ENCODE assay signal across 8 cellular contexts in the genomic region with DNA sequence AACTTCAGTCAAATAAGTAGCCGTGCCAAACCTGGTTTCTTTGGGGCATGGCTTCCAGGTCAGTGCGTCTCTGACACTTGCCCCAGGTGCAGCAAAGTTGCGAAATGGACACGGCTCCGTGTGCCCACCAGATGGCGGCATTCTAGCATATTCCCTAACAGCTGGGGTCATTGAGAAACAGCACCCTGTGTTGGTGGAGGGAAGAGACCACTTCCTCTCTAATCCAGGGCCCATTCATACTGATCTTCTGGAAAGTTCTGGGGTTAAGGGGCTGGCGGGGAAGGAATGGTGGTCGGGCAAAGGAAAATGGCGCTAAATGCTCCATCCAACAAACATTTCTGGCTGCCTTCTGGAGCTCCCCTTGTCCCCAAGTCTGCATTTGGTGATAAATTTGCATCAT.
A peak's percentile ranks its signal among the peaks of the same experiment; 100 is the strongest.
DNase-seq lines count a peak whose midpoint lies in the region; ATAC-seq and TF ChIP-seq lines count a peak whose summit lies in the region.

No MANE protein-coding gene starts in this region.

- no peak overlapping the region for H3K27ac ChIP-seq in aorta (ENCODE audit: low read depth in 1 of 2, low read length in 2 of 2)

- peaks cover 32% of the 10 kb centered on the region for H3K4me1 Mint-ChIP-seq in neural crest cell

- no peaks in the 10 kb centered on the region for H3K27me3 ChIP-seq in aorta (ENCODE audit: control insufficient read depth in 1 of 2, insufficient read depth in 2 of 2, low read length in 1 of 2)

- ATAC-seq in aorta (ENCODE audit: low FRiP score), result peak; percentile 77
- no peak for ATAC-seq in HG02981 (IDR thresholded peaks at IDR 0.05; ENCODE audit: unreplicated experiment)

- TF ChIP-seq CTCF in AG09309 (IDR thresholded peaks at IDR 0.05; ENCODE audit: control insufficient read depth, insufficient read depth, low read depth, low read length, missing control alignments) (peak; percentile 69), fibroblast of mammary gland (conservative IDR thresholded peaks at IDR 0.05; ENCODE audit: control insufficient read depth, insufficient read depth, low read depth, low read length) (peak; percentile 67), neural crest cell (conservative IDR thresholded peaks at IDR 0.05) (peak; percentile 74)

- H3K36me3 ChIP-seq in aorta (ENCODE audit: control insufficient read depth in 1 of 2, insufficient read depth in 2 of 2, low read length in 1 of 2), result no peaks in the 10 kb centered on the region

- H3K4me3 ChIP-seq in AG09309 (ENCODE audit: control insufficient read depth, low read depth, low read length), result no peak overlapping the region
- no peak overlapping the region for H3K4me3 ChIP-seq in fibroblast of mammary gland (ENCODE audit: control insufficient read depth, low read depth, low read length)
- no peak overlapping the region for H3K4me3 ChIP-seq in aorta (ENCODE audit: low read length in 2 of 2)

- no peaks in the 10 kb centered on the region for H3K4me1 ChIP-seq in aorta (ENCODE audit: control insufficient read depth in 1 of 2, insufficient read depth in 2 of 2, low read length in 2 of 2)

- no peaks in the 10 kb centered on the region for H3K36me3 Mint-ChIP-seq in neural crest cell (ENCODE audit: low read depth)

- H3K9me3 Mint-ChIP-seq in neural crest cell, result no peaks in the 10 kb centered on the region

- 23 to 27% methylated on average over 9 of the region's 9 CpGs for WGBS in aorta, 2 donors

- intact Hi-C loops in aorta (cut with DNase I), result loop anchor here (1.0 to 5.0 kb wide), 5 partner anchors 133 to 327 kb away; no protein-coding TSS in a partner anchor

- no peak overlapping the region for H3K4me3 Mint-ChIP-seq in neural crest cell

- DNase-seq in AG09309 (ENCODE audit: low read depth) (no peak), GM19238 (ENCODE audit: insufficient read length, low spot score) (peak; percentile 53), NCI-H82 treated with DMSO at 0.1 percent for 48 hours (lab: John Stamatoyannopoulos, UW; ENCODE audit: unreplicated experiment) (peak; percentile 29), activated T-cell treated with anti-CD3 and anti-CD28 coated beads for 48 hours (ENCODE audit: low read depth) (peak; percentile 42), fibroblast of mammary gland (ENCODE audit: low read depth) (peak; percentile 73), neural crest cell (ENCODE audit: low read depth, low spot score) (peak; percentile 59), aorta (peak; percentile 76 to 83)

- H3K27me3 Mint-ChIP-seq in neural crest cell (ENCODE audit: low read depth), result no peaks in the 10 kb centered on the region

- peak overlapping the region; percentile 31 for H3K27ac Mint-ChIP-seq in neural crest cell (ENCODE audit: unreplicated experiment)

- no peaks in the 10 kb centered on the region for H3K9me3 ChIP-seq in aorta (ENCODE audit: control insufficient read depth, low read length)
